ENCODE assay signal across 13 cellular contexts in the genomic region with DNA sequence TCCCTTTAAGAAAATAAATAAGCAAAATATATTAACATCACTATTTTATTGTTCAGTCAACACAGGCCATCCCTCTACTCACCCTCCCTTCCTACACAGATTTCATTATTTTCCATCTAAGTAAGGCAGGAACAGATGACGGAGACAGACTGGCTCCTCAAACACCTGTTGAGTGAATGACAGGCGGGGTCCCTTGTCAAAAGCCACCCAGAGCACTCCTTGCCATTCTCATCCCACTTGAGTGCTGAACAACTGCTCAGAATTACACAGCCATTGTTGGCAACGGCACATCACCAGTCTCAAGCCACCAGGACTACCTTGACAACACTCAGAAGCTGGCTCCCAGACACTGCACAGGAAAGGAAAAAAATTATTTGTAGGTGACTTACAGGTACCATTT. TPM values are rescaled to one million over a fixed set of nuclear protein-coding genes. Genes with fewer than 3 reads are reported as not detected.
"Had no signal": no experiment of that assay in that cellular context is flagged by ENCODE, and none has a peak within 500 bp of the region (broad histone marks: within the 10 kb centered on the region; RNA-seq: fewer than 3 reads in every experiment).

No MANE protein-coding gene starts in this region.

- H3K27ac ChIP-seq: lower lobe of right lung, right atrium auricular region, stomach had no signal

- H3K4me3 ChIP-seq: body of pancreas, lower lobe of right lung, right atrium auricular region, stomach had no signal

- H3K9me3 ChIP-seq: body of pancreas, lower lobe of right lung, right atrium auricular region, stomach had no signal

- ATAC-seq: activated CD4-positive, CD25-positive, alpha-beta regulatory T cell treated with anti-CD3 and anti-CD28 coated beads, Interleukin-2, amount 50 U/mL, for 24 hours; activated naive CD4-positive, alpha-beta T cell treated with anti-CD3 and anti-CD28 coated beads, Interleukin-2, amount 50 U/mL, for 72 hours; body of pancreas; lower lobe of right lung had no signal

- H3K36me3 ChIP-seq: lower lobe of right lung, right atrium auricular region, stomach had no signal

- DNase-seq: amniotic stem cell, body of pancreas, dermis blood vessel endothelial cell, endodermal cell, erythroblast, immature natural killer cell, lower lobe of right lung, posterior cingulate gyrus, small intestine, stomach had no signal

RNA-seq across cellular contexts. Expression of a gene that starts 3.3 kb away (rescaled TPM):
- polyA plus RNA-seq: immature natural killer cell had no signal
